17 cellular contexts compared by ENCODE assay signal in the genomic region with DNA sequence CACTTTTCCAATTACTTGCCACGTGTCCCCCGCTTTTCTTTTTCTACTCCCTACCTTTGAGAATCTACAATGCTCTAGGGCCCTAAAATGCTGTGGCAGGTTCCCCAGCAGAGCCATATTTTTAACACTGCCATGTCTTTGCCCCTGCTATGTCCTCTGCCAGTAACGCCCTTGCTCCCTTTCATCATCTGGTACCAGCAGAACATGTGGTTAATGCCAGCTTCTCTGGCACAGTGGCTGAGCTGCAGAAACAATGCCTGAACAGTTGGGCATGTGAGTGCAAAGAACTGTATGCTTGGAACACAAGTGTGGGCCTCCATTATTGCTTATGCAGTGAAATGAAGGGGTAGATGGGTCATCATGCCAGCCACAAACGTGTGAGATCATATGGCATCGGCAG.
A peak's percentile ranks its signal among the peaks of the same experiment; 100 is the strongest.
DNase-seq lines count a peak whose midpoint lies in the region; ATAC-seq and TF ChIP-seq lines count a peak whose summit lies in the region.
"Had no signal": no experiment of that assay in that cellular context is flagged by ENCODE, and none has a peak within 500 bp of the region (broad histone marks: within the 10 kb centered on the region; RNA-seq: fewer than 3 reads in every experiment).

No MANE protein-coding gene starts in this region.

- TF ChIP-seq CTCF in MM.1S (IDR thresholded peaks at IDR 0.05; ENCODE audit: low read length) (no peak), brain (conservative IDR thresholded peaks at IDR 0.05) (no peak), thyroid gland (IDR thresholded peaks at IDR 0.05) (no peak)

- 0 out of 2 replicates have a peak overlapping the region, but pooled peaks have one; percentile 21 for H2AFZ ChIP-seq in MM.1S (ENCODE audit: low read length)

- no peak for TF ChIP-seq POLR2A in thyroid gland (IDR thresholded peaks at IDR 0.05)

- peaks cover 0 to 4% (median 0%) of the 10 kb centered on the region in 5 experiments for H3K9me3 Mint-ChIP-seq in brain
- H3K9me3 Mint-ChIP-seq in stimulated activated effector memory CD8-positive, alpha-beta T cell treated with anti-CD3 and anti-CD28 coated beads, Interleukin-12 subunit alpha, Interleukin-12 subunit beta, amount 100 ng/mL, for 72 hours, result no peaks in the 10 kb centered on the region
- H3K9me3 Mint-ChIP-seq: CD8-positive, alpha-beta T cell; HFFc6 had no signal

- peaks cover 44% of the 10 kb centered on the region for H3K4me1 Mint-ChIP-seq in brain
- no peaks in the 10 kb centered on the region for H3K4me1 Mint-ChIP-seq in stimulated activated effector memory CD8-positive, alpha-beta T cell treated with anti-CD3 and anti-CD28 coated beads, Interleukin-12 subunit alpha, Interleukin-12 subunit beta, amount 100 ng/mL, for 72 hours
- H3K4me1 Mint-ChIP-seq: B cell; CD4-positive, CD25-positive, alpha-beta regulatory T cell had no signal

- H3K4me3 Mint-ChIP-seq in brain, result no peak overlapping the region
- H3K4me3 Mint-ChIP-seq in stimulated activated effector memory CD8-positive, alpha-beta T cell treated with anti-CD3 and anti-CD28 coated beads, Interleukin-12 subunit alpha, Interleukin-12 subunit beta, amount 100 ng/mL, for 72 hours, result no peak overlapping the region
- H3K4me3 Mint-ChIP-seq: B cell; CD4-positive, CD25-positive, alpha-beta regulatory T cell; CD8-positive, alpha-beta T cell; HFFc6 had no signal

- H3F3A ChIP-seq in MM.1S (ENCODE audit: insufficient read depth, low read length), result no peaks in the 10 kb centered on the region

- H3K9me3 ChIP-seq in MM.1S (replicated peaks; ENCODE audit: insufficient read depth, low read length) (no peaks in the 10 kb centered on the region), thyroid gland (no peaks in the 10 kb centered on the region)
- H3K9me3 ChIP-seq: BLaER1, Caco-2, HAP-1 had no signal

- peak; percentile 11 for ATAC-seq in stimulated activated effector memory CD8-positive, alpha-beta T cell treated with anti-CD3 and anti-CD28 coated beads, Interleukin-12 subunit alpha, Interleukin-12 subunit beta, amount 100 ng/mL, for 72 hours
- ATAC-seq in GM21825 (IDR thresholded peaks at IDR 0.05; ENCODE audit: unreplicated experiment), result no peak
- ATAC-seq: CD8-positive, alpha-beta T cell had no signal

- no peaks in the 10 kb centered on the region for H3K36me3 ChIP-seq in MM.1S (replicated peaks; ENCODE audit: insufficient read depth, low read length)
- no peaks in the 10 kb centered on the region for H3K36me3 ChIP-seq in thyroid gland
- H3K36me3 ChIP-seq: BLaER1, HAP-1 had no signal

- H3K27me3 ChIP-seq in MM.1S (replicated peaks; ENCODE audit: insufficient read depth, low read length) (no peaks in the 10 kb centered on the region), thyroid gland (no peaks in the 10 kb centered on the region)
- H3K27me3 ChIP-seq: BLaER1 had no signal

- no peak for DNase-seq in MM.1S
- DNase-seq in stimulated activated effector memory CD8-positive, alpha-beta T cell treated with anti-CD3 and anti-CD28 coated beads, Interleukin-12 subunit alpha, Interleukin-12 subunit beta, amount 100 ng/mL, for 72 hours (ENCODE audit: low spot score in 2 of 2), result no peak
- DNase-seq in medulla oblongata (ENCODE audit: extremely low spot score), result no peak
- DNase-seq in thyroid gland, result no peak
- DNase-seq: Caco-2; CD4-positive, CD25-positive, alpha-beta regulatory T cell; CD8-positive, alpha-beta T cell; DMS153; DND-41; GOT3; HFFc6 had no signal

- no peaks in the 10 kb centered on the region for H3K9me2 ChIP-seq in MM.1S (replicated peaks; ENCODE audit: insufficient read depth, low read length)

- H3K4me1 ChIP-seq in MM.1S (ENCODE audit: low read length), result peaks cover 10% of the 10 kb centered on the region; the same call in 1 of the 2 replicates
- H3K4me1 ChIP-seq in thyroid gland, result no peaks in the 10 kb centered on the region
- H3K4me1 ChIP-seq: BLaER1, Caco-2 had no signal

- H3K27ac Mint-ChIP-seq in brain, result peak overlapping the region in 4 of 5 experiments; percentile 1 to 26 (median 10)
- no peak overlapping the region for H3K27ac Mint-ChIP-seq in stimulated activated effector memory CD8-positive, alpha-beta T cell treated with anti-CD3 and anti-CD28 coated beads, Interleukin-12 subunit alpha, Interleukin-12 subunit beta, amount 100 ng/mL, for 72 hours
- H3K27ac Mint-ChIP-seq: B cell; CD4-positive, CD25-positive, alpha-beta regulatory T cell; CD8-positive, alpha-beta T cell; HFFc6 had no signal

- no peak overlapping the region for H3K27ac ChIP-seq in MM.1S (ENCODE audit: low read length)
- no peak overlapping the region for H3K27ac ChIP-seq in thyroid gland
- H3K27ac ChIP-seq: BLaER1, C4-2B had no signal

- no peaks in the 10 kb centered on the region for H3K36me3 Mint-ChIP-seq in brain
- no peaks in the 10 kb centered on the region for H3K36me3 Mint-ChIP-seq in stimulated activated effector memory CD8-positive, alpha-beta T cell treated with anti-CD3 and anti-CD28 coated beads, Interleukin-12 subunit alpha, Interleukin-12 subunit beta, amount 100 ng/mL, for 72 hours
- H3K36me3 Mint-ChIP-seq: CD4-positive, CD25-positive, alpha-beta regulatory T cell; CD8-positive, alpha-beta T cell had no signal

- WGBS in thyroid gland, 2 donors, result 84 to 87% methylated on average over 5 of the region's 5 CpGs

- H4K20me1 ChIP-seq in MM.1S (ENCODE audit: insufficient read depth, low read length), result no peaks in the 10 kb centered on the region
- H4K20me1 ChIP-seq: BLaER1 had no signal

- H3K27me3 Mint-ChIP-seq in brain, result no peaks in the 10 kb centered on the region
- H3K27me3 Mint-ChIP-seq: B cell; CD4-positive, CD25-positive, alpha-beta regulatory T cell had no signal

- no peaks in the 10 kb centered on the region for H3K79me2 ChIP-seq in MM.1S (ENCODE audit: low read length)

- intact Hi-C loops in thyroid gland (cut with DNase I), result no loop called here

- no peak overlapping the region for H3K4me2 ChIP-seq in MM.1S (ENCODE audit: low read depth, low read length)
- H3K4me2 ChIP-seq: BLaER1 had no signal

- no peak overlapping the region for H3K4me3 ChIP-seq in MM.1S (ENCODE audit: low read length)
- no peak overlapping the region for H3K4me3 ChIP-seq in thyroid gland (replicated peaks in 1 of 3)
- H3K4me3 ChIP-seq: BLaER1, HAP-1 had no signal

- H3K9ac ChIP-seq in MM.1S (ENCODE audit: low read length), result no peak overlapping the region
- H3K9ac ChIP-seq: BLaER1 had no signal
